33 cellular contexts compared by ENCODE assay signal in genomic region chr11:45287316-45287903, GRCh38. TPM values are rescaled to one million over a fixed set of nuclear protein-coding genes. Genes with fewer than 3 reads are reported as not detected.
"Had no signal": no experiment of that assay in that cellular context is flagged by ENCODE, and none has a peak within 500 bp of the region (broad histone marks: within the 10 kb centered on the region; RNA-seq: fewer than 3 reads in every experiment).

No MANE protein-coding gene starts in this region.

- H2AFZ ChIP-seq: PC-9 had no signal

- H3K27ac ChIP-seq: brain microvascular endothelial cell, PC-9, RWPE1, WERI-Rb-1 had no signal

- H3K4me2 ChIP-seq: PC-9 had no signal

- H3K36me3 ChIP-seq: brain microvascular endothelial cell, MG63, WERI-Rb-1 had no signal

- H3K4me3 ChIP-seq: MG63, PC-9 had no signal

- ATAC-seq: activated CD8-positive, alpha-beta memory T cell treated with anti-CD3 and anti-CD28 coated beads, Interleukin-2, amount 10 ng/mL, durations not matched to agents 7 days and 5 days; activated naive CD8-positive, alpha-beta T cell treated with anti-CD3 and anti-CD28 coated beads, Interleukin-2, amount 50 U/mL, for 24 hours; Right ventricle myocardium inferior had no signal

- FAIRE-seq: RCC 7860 had no signal

- DNase-seq: activated CD4-positive, alpha-beta memory T cell treated with anti-CD3 and anti-CD28 coated beads, Interleukin-2, amount 10 ng/mL, durations not matched to agents 7 days and 5 days; activated CD4-positive, alpha-beta T cell treated with anti-CD3 and anti-CD28 coated beads for 1 hour; activated CD4-positive, alpha-beta T cell treated with anti-CD3 and anti-CD28 coated beads for 48 hours; activated CD4-positive, CD25-positive, alpha-beta regulatory T cell; activated CD8-positive, alpha-beta memory T cell treated with anti-CD3 and anti-CD28 coated beads for 24 hours; activated CD8-positive, alpha-beta memory T cell treated with anti-CD3 and anti-CD28 coated beads, Interleukin-2, amount 10 ng/mL, durations not matched to agents 7 days and 5 days; activated CD8-positive, alpha-beta memory T cell treated with anti-CD3 and anti-CD28 coated beads, Interleukin-2, amount 50 U/mL, for 48 hours; activated effector memory CD4-positive, alpha-beta T cell treated with Interleukin-2 at 50 U/mL for 16 hours; activated naive CD4-positive, alpha-beta T cell treated with anti-CD3 and anti-CD28 coated beads, Interleukin-2, amount 10 ng/mL, durations not matched to agents 7 days and 5 days; activated naive CD8-positive, alpha-beta T cell treated with anti-CD3 and anti-CD28 coated beads, Interleukin-2, amount 50 U/mL, for 24 hours; activated T-cell treated with anti-CD3 and anti-CD28 coated beads, Interleukin-2, amount 50 U/mL, for 48 hours; anterior cingulate cortex; brain microvascular endothelial cell; central memory CD4-positive, alpha-beta T cell; Kasumi-1; MG63; NCI-H146; NCI-H187; NCI-H2029 treated with DMSO at 0.1 percent for 48 hours; NCI-H2107; NCI-H510A; NCI-H526; NCI-H748 treated with DMSO at 0.1 percent for 48 hours; PC-9; SIG-M5; T1000; WERI-Rb-1 had no signal

RNA-seq across cellular contexts. Expression of gene SYT13, which starts 1.3 kb away (rescaled TPM):
- total RNA-seq: activated CD4-positive, alpha-beta memory T cell treated with anti-CD3 and anti-CD28 coated beads, Interleukin-2, amount 10 ng/mL, durations not matched to agents 7 days and 5 days; activated CD8-positive, alpha-beta memory T cell treated with anti-CD3 and anti-CD28 coated beads, Interleukin-2, amount 10 ng/mL, durations not matched to agents 7 days and 5 days; OCI-LY7; PC-9; T-helper 1 cell treated with Interleukin-12 subunit alpha and Interleukin-12 subunit beta and Interleukin-4 antibody, amounts not matched to agents 30 ng/mL and 1 ng/mL, for 36 hours; T-helper 2 cell treated with Interferon-gamma antibody and Interleukin-4, amounts not matched to agents 100 ng/mL and 5 ng/mL, for 36 hours had no signal
